Comparison of ENCODE assay signal across 20 cellular contexts in the genomic region with DNA sequence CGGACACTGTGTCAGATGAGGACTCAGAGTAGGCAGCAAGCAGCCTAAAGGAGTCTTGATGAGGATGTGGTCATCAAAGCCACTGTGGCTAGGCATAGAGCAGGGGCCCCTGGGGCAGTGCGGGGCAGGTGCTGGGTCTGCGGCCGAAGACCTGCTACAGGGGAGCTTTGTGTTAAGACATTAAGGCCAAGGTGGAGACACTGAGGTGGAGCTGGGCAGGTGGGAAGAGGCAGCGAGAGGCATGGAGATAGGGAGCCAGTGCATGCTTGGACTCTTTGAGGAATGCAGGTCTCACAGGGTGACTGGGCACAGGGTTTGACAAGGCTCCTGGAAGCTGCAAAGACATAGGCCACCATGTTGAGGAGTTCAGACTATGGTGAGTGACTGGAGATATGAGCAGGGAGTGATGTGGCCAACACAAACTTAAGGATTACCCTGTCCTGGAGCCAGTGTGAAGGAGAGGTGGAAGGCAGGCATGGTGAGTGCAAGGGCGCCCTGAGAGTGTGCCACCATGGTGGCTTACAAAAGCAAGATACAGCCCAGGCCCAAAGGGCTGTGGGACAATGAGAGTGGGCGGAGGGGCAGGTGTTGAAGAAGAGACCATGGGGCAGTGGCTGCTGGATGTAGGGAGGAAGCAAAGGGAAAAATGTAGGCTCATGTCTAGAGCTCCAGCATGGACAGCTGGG.
"Had no signal": no experiment of that assay in that cellular context is flagged by ENCODE, and none has a peak within 500 bp of the region (broad histone marks: within the 10 kb centered on the region; RNA-seq: fewer than 3 reads in every experiment).

No MANE protein-coding gene starts in this region.

- H3K27me3 Mint-ChIP-seq: activated naive CD8-positive, alpha-beta T cell treated with anti-CD3 and anti-CD28 coated beads, Interleukin-2, amount 10 ng/mL, durations not matched to agents 7 days and 5 days; brain had no signal

- ATAC-seq: gastroesophageal sphincter, heart left ventricle had no signal

- H3K36me3 Mint-ChIP-seq: activated naive CD8-positive, alpha-beta T cell treated with anti-CD3 and anti-CD28 coated beads, Interleukin-2, amount 10 ng/mL, durations not matched to agents 7 days and 5 days; naive thymus-derived CD8-positive, alpha-beta T cell had no signal

- H3K9me3 Mint-ChIP-seq: activated naive CD8-positive, alpha-beta T cell treated with anti-CD3 and anti-CD28 coated beads, Interleukin-2, amount 10 ng/mL, durations not matched to agents 7 days and 5 days had no signal

- H3K4me3 Mint-ChIP-seq: activated naive CD8-positive, alpha-beta T cell treated with anti-CD3 and anti-CD28 coated beads, Interleukin-2, amount 10 ng/mL, durations not matched to agents 7 days and 5 days; activated T-helper 1 cell treated with anti-CD3 and anti-CD28 coated beads, Interleukin-12 subunit alpha, Interleukin-12 subunit beta, Interleukin-2, Interleukin-4 antibody, amounts not matched to agents 30 ng/mL and 10 ng/mL and 1 ng/mL, durations not matched to agents 14 hours and 24 hours and 36 hours; brain; immature natural killer cell; naive thymus-derived CD8-positive, alpha-beta T cell had no signal

- H3K4me1 Mint-ChIP-seq: activated naive CD8-positive, alpha-beta T cell treated with anti-CD3 and anti-CD28 coated beads, Interleukin-2, amount 10 ng/mL, durations not matched to agents 7 days and 5 days; immature natural killer cell had no signal

- DNase-seq: activated CD4-positive, alpha-beta T cell treated with anti-CD3 and anti-CD28 coated beads for 1 hour; activated naive CD4-positive, alpha-beta T cell; activated naive CD8-positive, alpha-beta T cell treated with anti-CD3 and anti-CD28 coated beads, Interleukin-2, amount 10 ng/mL, durations not matched to agents 7 days and 5 days; activated T-cell treated with anti-CD3 and anti-CD28 coated beads for 4 hours; central memory CD4-positive, alpha-beta T cell; cortex of kidney; effector CD4-positive, alpha-beta T cell; immature natural killer cell; kidney glomerular epithelial cell; mesendoderm; naive thymus-derived CD8-positive, alpha-beta T cell; occipital lobe; retina; stimulated activated CD4-positive, alpha-beta T cell treated with anti-CD3 and anti-CD28 coated beads, Interleukin-4, amount 100 ng/mL, for 1 hour; thyroid gland; WERI-Rb-1 had no signal

- H3K27ac Mint-ChIP-seq: activated naive CD8-positive, alpha-beta T cell treated with anti-CD3 and anti-CD28 coated beads, Interleukin-2, amount 10 ng/mL, durations not matched to agents 7 days and 5 days; activated T-helper 1 cell treated with anti-CD3 and anti-CD28 coated beads, Interleukin-12 subunit alpha, Interleukin-12 subunit beta, Interleukin-2, Interleukin-4 antibody, amounts not matched to agents 30 ng/mL and 10 ng/mL and 1 ng/mL, durations not matched to agents 14 hours and 24 hours and 36 hours; immature natural killer cell; naive thymus-derived CD8-positive, alpha-beta T cell had no signal
